1 cellular context compared by ENCODE assay signal in the genomic region with DNA sequence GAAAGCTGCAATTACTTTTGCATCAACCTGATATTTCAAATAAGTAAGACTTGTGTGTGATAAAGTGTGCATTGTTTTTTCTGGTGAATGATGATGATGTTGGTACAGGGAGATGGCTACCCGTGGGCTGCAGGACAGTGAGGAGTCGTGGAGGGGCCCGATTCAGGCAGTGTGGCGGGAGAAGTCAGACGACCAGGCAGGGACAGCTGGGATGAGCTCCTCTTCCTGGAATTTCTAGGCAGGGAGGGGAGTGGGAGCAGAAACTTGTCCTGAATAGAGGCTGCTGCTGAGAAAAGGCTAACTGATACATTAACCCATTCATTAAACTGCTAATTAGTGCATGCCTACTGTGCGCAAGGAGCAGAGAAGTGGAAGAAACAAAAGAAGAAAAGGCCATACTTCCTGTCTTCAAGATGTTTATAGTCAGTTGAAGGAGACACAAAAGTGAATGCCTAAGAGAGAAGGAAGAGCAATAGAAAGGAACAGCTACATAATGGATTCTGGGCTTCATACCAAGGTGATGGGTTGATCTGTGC.
TF ChIP-seq lines count a peak whose summit lies in the region.

No MANE protein-coding gene starts in this region.

TF ChIP-seq in H1, 55 proteins besides CTCF, POLR2A, EP300 and RAD21:
- TF ChIP-seq JUND (IDR thresholded peaks at IDR 0.05; ENCODE audit: low read length) (peak; percentile 54; the same call in 1 of the 2 replicates), POU5F1 (IDR thresholded peaks at IDR 0.05; ENCODE audit: low read depth, low read length) (no peak), TEAD4 (IDR thresholded peaks at IDR 0.05; ENCODE audit: low read depth, low read length) (peak; percentile 38; the same call in 1 of the 2 replicates)
